ENCODE assay signal across 19 cellular contexts in genomic region chr7:33900501-33900900, GRCh38. TPM values are rescaled to one million over a fixed set of nuclear protein-coding genes. Genes with fewer than 3 reads are reported as not detected.
"Had no signal": no experiment of that assay in that cellular context is flagged by ENCODE, and none has a peak within 500 bp of the region (broad histone marks: within the 10 kb centered on the region; RNA-seq: fewer than 3 reads in every experiment).

No MANE protein-coding gene starts in this region.

- H3K79me2 ChIP-seq: hepatocyte had no signal

- ATAC-seq: activated T-cell treated with anti-CD3 and anti-CD28 coated beads, Interleukin-2, amount 50 U/mL, for 4 hours; foreskin keratinocyte; sciatic nerve; upper lobe of right lung had no signal

- H3K4me3 ChIP-seq: esophagus muscularis mucosa, hepatocyte, spleen, upper lobe of right lung had no signal

- H3K4me1 ChIP-seq: foreskin keratinocyte had no signal

- H3K4me2 ChIP-seq: hepatocyte had no signal

- DNase-seq: activated B cell treated with CpG ODN at 0.5 μM for 24 hours; activated CD4-positive, alpha-beta memory T cell treated with anti-CD3 and anti-CD28 coated beads, Interleukin-2, amount 10 ng/mL, durations not matched to agents 7 days and 5 days; activated CD4-positive, alpha-beta T cell treated with anti-CD3 and anti-CD28 coated beads for 48 hours; activated effector memory CD4-positive, alpha-beta T cell treated with Interleukin-2 at 50 U/mL for 16 hours; activated naive CD4-positive, alpha-beta T cell treated with anti-CD3 and anti-CD28 coated beads, Interleukin-2, amount 50 U/mL, for 16 hours; activated T-cell treated with anti-CD3 and anti-CD28 coated beads, Interleukin-2, amount 50 U/mL, for 4 hours; aorta; cerebellar nuclear complex; effector CD4-positive, alpha-beta T cell; foreskin keratinocyte; islet precursor cell; midbrain; spleen; stimulated activated CD4-positive, alpha-beta T cell treated with anti-CD3 and anti-CD28 coated beads, Interleukin-4, amount 100 ng/mL, for 4 hours; stimulated activated naive CD4-positive, alpha-beta T cell; upper lobe of right lung had no signal

- H3K36me3 ChIP-seq: esophagus muscularis mucosa, spleen, upper lobe of right lung had no signal

- H3K27ac ChIP-seq: esophagus muscularis mucosa, foreskin keratinocyte, hepatocyte, spleen, upper lobe of right lung had no signal

- H2AFZ ChIP-seq: hepatocyte had no signal

- H3K9me3 ChIP-seq: esophagus muscularis mucosa, upper lobe of right lung had no signal

RNA-seq across cellular contexts. Expression of gene BMPER, which starts 4.8 kb away (rescaled TPM):
- total RNA-seq: activated B cell treated with CpG ODN at 0.5 μM for 24 hours; activated CD4-positive, alpha-beta memory T cell treated with anti-CD3 and anti-CD28 coated beads, Interleukin-2, amount 10 ng/mL, durations not matched to agents 7 days and 5 days had no signal
- polyA plus RNA-seq: foreskin keratinocyte had no signal
